ENCODE assay signal across 17 cellular contexts in genomic region chr5:125659316-125660071, GRCh38.
DNase-seq lines count a peak whose midpoint lies in the region; ATAC-seq and TF ChIP-seq lines count a peak whose summit lies in the region.
"Had no signal": no experiment of that assay in that cellular context is flagged by ENCODE, and none has a peak within 500 bp of the region (broad histone marks: within the 10 kb centered on the region; RNA-seq: fewer than 3 reads in every experiment).

No MANE protein-coding gene starts in this region.

- intact Hi-C loops in head of caudate nucleus (cut with DNase I) = no loop called here

- ATAC-seq in HG02759 (IDR thresholded peaks at IDR 0.05; ENCODE audit: unreplicated experiment) = no peak
- ATAC-seq: body of pancreas; left lobe of liver; stimulated activated naive CD8-positive, alpha-beta T cell treated with anti-CD3 and anti-CD28 coated beads, Interleukin-15, amount 100 ng/mL, for 72 hours had no signal

- CTCF ChIA-PET in HEK293T (lab: Yijun Ruan, JAX) = interaction anchor here (0.6 kb wide), 1 partner anchor 793 kb away, joined by 3 read pairs; no protein-coding TSS in a partner anchor

- DNase-seq in HEK293T (ENCODE audit: extremely low spot score) = peak; percentile 11
- peak; percentile 85 for DNase-seq in astrocyte of the spinal cord (ENCODE audit: low read depth, low spot score)
- peak; percentile 6 for DNase-seq in glomerular visceral epithelial cell (ENCODE audit: extremely low spot score)
- DNase-seq in renal cortical epithelial cell (ENCODE audit: low read depth) = peak; percentile 22
- DNase-seq in NOMO-1 (lab: John Stamatoyannopoulos, UW; ENCODE audit: unreplicated experiment in 2 of 2) = no peak
- no peak for DNase-seq in head of caudate nucleus
- no peak for DNase-seq in NCI-H1694 (lab: John Stamatoyannopoulos, UW)
- DNase-seq: activated B cell treated with CpG ODN at 0.5 μM for 24 hours; activated T-cell treated with anti-CD3 and anti-CD28 coated beads, Interleukin-2, amount 50 U/mL, for 48 hours; body of pancreas; CD4-positive, CD25-positive, alpha-beta regulatory T cell; foreskin melanocyte; NCI-H187; ovary; stimulated activated naive CD8-positive, alpha-beta T cell treated with anti-CD3 and anti-CD28 coated beads, Interleukin-15, amount 100 ng/mL, for 72 hours had no signal

- POLR2A ChIA-PET in HEK293T (lab: Yijun Ruan, JAX) = interaction anchor here (0.9 kb wide), 1 partner anchor 176 kb away, joined by 3 read pairs; no protein-coding TSS in a partner anchor

- no peak for TF ChIP-seq CTCF in astrocyte of the spinal cord (IDR thresholded peaks at IDR 0.05; ENCODE audit: low read depth, low read length)

- no peak overlapping the region for H3K4me3 ChIP-seq in astrocyte of the spinal cord (ENCODE audit: low read depth, low read length)
- H3K4me3 ChIP-seq: body of pancreas, ovary had no signal

- in situ Hi-C loops in astrocyte of the spinal cord (cut with HindIII; ENCODE audit: low sequenced_read_pairs) = no loop called here

TF ChIP-seq in HEK293T, 16 proteins besides CTCF, POLR2A, EP300 and RAD21:
- TF ChIP-seq PKNOX1 (IDR thresholded peaks at IDR 0.05) (peak; percentile 85), FOXK2 (IDR thresholded peaks at IDR 0.05) (no peak), CTBP1 (IDR thresholded peaks at IDR 0.05; ENCODE audit: borderline replicate concordance) (peak; percentile 76; the same call in 1 of the 2 replicates)

Comparison
In these comparisons a context has a peak if more than half of its experiments do, and no peak if none do; other contexts are left out.
1. DNase-seq: peak in HEK293T (single experiment), astrocyte of the spinal cord (single experiment), glomerular visceral epithelial cell (single experiment) and renal cortical epithelial cell (single experiment); none in NOMO-1 (0 of 2), head of caudate nucleus (0 of 42) and NCI-H1694 (single experiment).